Comparison of ENCODE assay signal across 10 cellular contexts in the genomic region with DNA sequence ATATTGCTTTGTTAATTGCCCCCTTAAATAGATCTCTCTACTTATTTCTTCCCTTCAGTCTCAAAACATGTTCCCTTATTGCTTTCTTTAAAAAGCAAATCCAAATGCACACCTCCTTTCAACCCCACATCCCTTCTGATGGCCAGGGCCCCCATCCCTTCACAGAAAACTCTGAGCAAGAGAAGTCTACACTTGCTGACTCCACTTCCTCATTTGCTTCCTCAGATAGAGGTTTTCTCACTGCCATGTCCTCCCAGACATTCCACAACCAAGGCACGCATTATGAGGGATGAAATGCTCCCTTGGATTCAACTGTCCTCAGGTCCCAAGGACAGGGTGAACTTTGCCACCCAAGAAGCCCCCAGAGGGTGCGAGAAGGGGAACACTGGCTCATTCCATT.
"Had no signal": no experiment of that assay in that cellular context is flagged by ENCODE, and none has a peak within 500 bp of the region (broad histone marks: within the 10 kb centered on the region; RNA-seq: fewer than 3 reads in every experiment).

No MANE protein-coding gene starts in this region.

- H3K27ac Mint-ChIP-seq: naive thymus-derived CD4-positive, alpha-beta T cell; nephron progenitor cell had no signal

- H3K4me3 Mint-ChIP-seq: naive thymus-derived CD4-positive, alpha-beta T cell; nephron progenitor cell had no signal

- DNase-seq: cortex of kidney; effector memory CD4-positive, alpha-beta T cell; gastrocnemius medialis; heart right ventricle; islet precursor cell; mammary epithelial cell; naive thymus-derived CD4-positive, alpha-beta T cell; nephron progenitor cell; sigmoid colon; stimulated activated naive CD4-positive, alpha-beta T cell treated with Interleukin-2 at 50 U/mL for 16 hours had no signal

- H3K4me1 Mint-ChIP-seq: nephron progenitor cell had no signal

- H3K9me3 Mint-ChIP-seq: nephron progenitor cell had no signal
